In genomic region chr6:139374357-139375238, GRCh38 we compare ENCODE assay signal across 1 cellular context.
TF ChIP-seq lines count a peak whose summit lies in the region.

A gene with protein sequence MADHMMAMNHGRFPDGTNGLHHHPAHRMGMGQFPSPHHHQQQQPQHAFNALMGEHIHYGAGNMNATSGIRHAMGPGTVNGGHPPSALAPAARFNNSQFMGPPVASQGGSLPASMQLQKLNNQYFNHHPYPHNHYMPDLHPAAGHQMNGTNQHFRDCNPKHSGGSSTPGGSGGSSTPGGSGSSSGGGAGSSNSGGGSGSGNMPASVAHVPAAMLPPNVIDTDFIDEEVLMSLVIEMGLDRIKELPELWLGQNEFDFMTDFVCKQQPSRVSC (minus strand): TSS chr6:139374648. CDS start chr6:139373944, 704 bp downstream.

TF ChIP-seq in K562, 482 proteins besides CTCF, POLR2A, EP300 and RAD21 (continued from another document and continues in another):
- no peak for TF ChIP-seq ZNF354B (CRISPR knock-in tag; IDR thresholded peaks at IDR 0.05)
- TF ChIP-seq ZNF778 (CRISPR knock-in tag; IDR thresholded peaks at IDR 0.05), result no peak
- TF ChIP-seq PKNOX1 (IDR thresholded peaks at IDR 0.05), result no peak
- TF ChIP-seq SRSF7 (optimal IDR thresholded peaks at IDR 0.05; ENCODE audit: low read depth, low read length), result no peak
- TF ChIP-seq PURB (CRISPR knock-in tag; IDR thresholded peaks at IDR 0.05; ENCODE audit: low read depth), result no peak
- peak; percentile 87; the same call in 1 of the 2 replicates for TF ChIP-seq ILF3 (IDR thresholded peaks at IDR 0.05; ENCODE audit: borderline replicate concordance)
- TF ChIP-seq TFAM (CRISPR knock-in tag; conservative IDR thresholded peaks at IDR 0.05), result no peak
- TF ChIP-seq CCAR2 (IDR thresholded peaks at IDR 0.05; ENCODE audit: low read depth, low read length), result no peak
- peak; percentile 59 for TF ChIP-seq ARID1B (IDR thresholded peaks at IDR 0.05)
- 0 out of 2 replicates have a peak, but pooled peaks have one; percentile 11 for TF ChIP-seq ZNF133 (CRISPR knock-in tag; IDR thresholded peaks at IDR 0.05)
- no peak for TF ChIP-seq ZNF143 (CRISPR knock-in tag; IDR thresholded peaks at IDR 0.05)
- TF ChIP-seq ZNF449 (CRISPR knock-in tag; IDR thresholded peaks at IDR 0.05), result no peak
- TF ChIP-seq NCOA6 (IDR thresholded peaks at IDR 0.05), result no peak
- TF ChIP-seq NFRKB (IDR thresholded peaks at IDR 0.05; ENCODE audit: low read depth), result peak; percentile 52
- no peak; the same call in 1 of the 2 replicates for TF ChIP-seq REST (CRISPR knock-in tag; IDR thresholded peaks at IDR 0.05; ENCODE audit: low read depth)
- TF ChIP-seq OTX1 (CRISPR knock-in tag; IDR thresholded peaks at IDR 0.05), result no peak
- no peak for TF ChIP-seq MYBL2 (IDR thresholded peaks at IDR 0.05; ENCODE audit: low read depth)
- no peak for TF ChIP-seq MYBL2 (CRISPR knock-in tag; IDR thresholded peaks at IDR 0.05; ENCODE audit: borderline replicate concordance)
- TF ChIP-seq, protein P1, sequence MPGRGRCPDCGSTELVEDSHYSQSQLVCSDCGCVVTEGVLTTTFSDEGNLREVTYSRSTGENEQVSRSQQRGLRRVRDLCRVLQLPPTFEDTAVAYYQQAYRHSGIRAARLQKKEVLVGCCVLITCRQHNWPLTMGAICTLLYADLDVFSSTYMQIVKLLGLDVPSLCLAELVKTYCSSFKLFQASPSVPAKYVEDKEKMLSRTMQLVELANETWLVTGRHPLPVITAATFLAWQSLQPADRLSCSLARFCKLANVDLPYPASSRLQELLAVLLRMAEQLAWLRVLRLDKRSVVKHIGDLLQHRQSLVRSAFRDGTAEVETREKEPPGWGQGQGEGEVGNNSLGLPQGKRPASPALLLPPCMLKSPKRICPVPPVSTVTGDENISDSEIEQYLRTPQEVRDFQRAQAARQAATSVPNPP (IDR thresholded peaks at IDR 0.05; ENCODE audit: borderline replicate concordance, insufficient read depth, insufficient read length), result no peak
- no peak; a peak in 1 of 4 replicates for TF ChIP-seq FOXA3 (CRISPR knock-in tag; conservative IDR thresholded peaks at IDR 0.05 in 1 of 2, IDR thresholded peaks at IDR 0.05 in 1 of 2)
- TF ChIP-seq ASH1L (IDR thresholded peaks at IDR 0.05; ENCODE audit: borderline replicate concordance, low read depth, partially characterized antibody), result no peak
- TF ChIP-seq NR1H2 (CRISPR knock-in tag; IDR thresholded peaks at IDR 0.05), result no peak
- TF ChIP-seq, protein P2, sequence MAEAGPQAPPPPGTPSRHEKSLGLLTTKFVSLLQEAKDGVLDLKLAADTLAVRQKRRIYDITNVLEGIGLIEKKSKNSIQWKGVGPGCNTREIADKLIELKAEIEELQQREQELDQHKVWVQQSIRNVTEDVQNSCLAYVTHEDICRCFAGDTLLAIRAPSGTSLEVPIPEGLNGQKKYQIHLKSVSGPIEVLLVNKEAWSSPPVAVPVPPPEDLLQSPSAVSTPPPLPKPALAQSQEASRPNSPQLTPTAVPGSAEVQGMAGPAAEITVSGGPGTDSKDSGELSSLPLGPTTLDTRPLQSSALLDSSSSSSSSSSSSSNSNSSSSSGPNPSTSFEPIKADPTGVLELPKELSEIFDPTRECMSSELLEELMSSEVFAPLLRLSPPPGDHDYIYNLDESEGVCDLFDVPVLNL (CRISPR knock-in tag; IDR thresholded peaks at IDR 0.05; ENCODE audit: low read depth), result peak; percentile 77; the same call in 1 of the 2 replicates
- no peak for TF ChIP-seq ZFPM2 (CRISPR knock-in tag; IDR thresholded peaks at IDR 0.05)
- no peak for TF ChIP-seq DIDO1 (tag; IDR thresholded peaks at IDR 0.05; ENCODE audit: low read depth)
- TF ChIP-seq FOXK1 (CRISPR knock-in tag; IDR thresholded peaks at IDR 0.05; ENCODE audit: borderline replicate concordance), result peak; percentile 83; the same call in 1 of the 2 replicates
- TF ChIP-seq RFX7 (CRISPR knock-in tag; IDR thresholded peaks at IDR 0.05), result no peak
- TF ChIP-seq ZNF12 (CRISPR knock-in tag; IDR thresholded peaks at IDR 0.05), result peak; percentile 10; the same call in 1 of the 2 replicates
- TF ChIP-seq, protein P3, sequence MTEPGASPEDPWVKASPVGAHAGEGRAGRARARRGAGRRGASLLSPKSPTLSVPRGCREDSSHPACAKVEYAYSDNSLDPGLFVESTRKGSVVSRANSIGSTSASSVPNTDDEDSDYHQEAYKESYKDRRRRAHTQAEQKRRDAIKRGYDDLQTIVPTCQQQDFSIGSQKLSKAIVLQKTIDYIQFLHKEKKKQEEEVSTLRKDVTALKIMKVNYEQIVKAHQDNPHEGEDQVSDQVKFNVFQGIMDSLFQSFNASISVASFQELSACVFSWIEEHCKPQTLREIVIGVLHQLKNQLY (CRISPR knock-in tag; conservative IDR thresholded peaks at IDR 0.05), result no peak; a peak in 1 of 4 replicates
- no peak for TF ChIP-seq ZNF274 (IDR thresholded peaks at IDR 0.05; ENCODE audit: borderline replicate concordance, low read depth, low read length)
- no peak for TF ChIP-seq ZNF175 (CRISPR knock-in tag; IDR thresholded peaks at IDR 0.05; ENCODE audit: low read depth)
- no peak for TF ChIP-seq RBM34 (IDR thresholded peaks at IDR 0.05; ENCODE audit: borderline replicate concordance, insufficient read depth, low read length)
- TF ChIP-seq ZNF24 (IDR thresholded peaks at IDR 0.05), result no peak
- TF ChIP-seq ZNF707 (CRISPR knock-in tag; conservative IDR thresholded peaks at IDR 0.05), result no peak
- no peak for TF ChIP-seq ZNF445 (CRISPR knock-in tag; IDR thresholded peaks at IDR 0.05; ENCODE audit: low read depth)
- TF ChIP-seq TRIM25 (IDR thresholded peaks at IDR 0.05; ENCODE audit: borderline replicate concordance), result no peak
- no peak for TF ChIP-seq JUNB (CRISPR knock-in tag; conservative IDR thresholded peaks at IDR 0.05)
- TF ChIP-seq MCM2 (IDR thresholded peaks at IDR 0.05; ENCODE audit: low read depth), result no peak
- TF ChIP-seq SMAD1 (IDR thresholded peaks at IDR 0.05; ENCODE audit: low read depth, low read length, partially characterized antibody), result peak; percentile 95
- no peak for TF ChIP-seq ZNF764 (CRISPR knock-in tag; IDR thresholded peaks at IDR 0.05; ENCODE audit: low read depth)
- 0 out of 2 replicates have a peak, but pooled peaks have one; percentile 39 for TF ChIP-seq ZNF584 (CRISPR knock-in tag; IDR thresholded peaks at IDR 0.05; ENCODE audit: low read depth)
- TF ChIP-seq ZFP30 (CRISPR knock-in tag; IDR thresholded peaks at IDR 0.05; ENCODE audit: borderline replicate concordance), result no peak
- TF ChIP-seq AFF1 (IDR thresholded peaks at IDR 0.05; ENCODE audit: low read depth in 1 of 2, partially characterized antibody in 2 of 2), result peak; percentile 76 to 82
- TF ChIP-seq ZBTB11 (CRISPR knock-in tag; IDR thresholded peaks at IDR 0.05), result 0 out of 6 replicates have a peak, but pooled peaks of 1 of the 3 experiments have one; percentile 21
- TF ChIP-seq ZNF232 (CRISPR knock-in tag; IDR thresholded peaks at IDR 0.05), result peak; percentile 66; the same call in 1 of the 2 replicates
- peak; percentile 11 for TF ChIP-seq STAG1 (CRISPR knock-in tag; IDR thresholded peaks at IDR 0.05; ENCODE audit: borderline replicate concordance)
